Comparison of ENCODE assay signal across 17 cellular contexts in the genomic region with DNA sequence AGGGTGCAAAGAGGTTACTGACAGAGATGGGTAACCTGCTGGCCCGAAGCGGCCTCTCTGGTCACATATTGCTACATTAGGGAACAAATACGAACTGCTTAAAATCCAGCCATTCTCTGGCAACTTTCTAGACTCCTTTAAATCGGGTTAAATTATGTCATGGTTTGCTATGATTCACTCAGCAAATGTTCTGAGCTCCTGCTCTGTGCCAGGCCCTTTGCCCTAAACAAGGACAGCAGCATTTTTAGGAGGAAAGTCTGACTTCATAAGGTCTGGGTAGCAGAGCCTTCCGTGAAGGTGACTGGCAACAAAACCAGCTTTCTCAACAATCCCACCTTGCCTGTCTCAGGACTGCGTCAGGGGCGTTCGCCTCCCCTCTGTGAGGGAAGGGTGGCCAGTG. TPM values are rescaled to one million over a fixed set of nuclear protein-coding genes. Genes with fewer than 3 reads are reported as not detected.
"Had no signal": no experiment of that assay in that cellular context is flagged by ENCODE, and none has a peak within 500 bp of the region (broad histone marks: within the 10 kb centered on the region; RNA-seq: fewer than 3 reads in every experiment).

No MANE protein-coding gene starts in this region.

- H3K4me3 ChIP-seq: colonic mucosa, hepatocyte, lung, smooth muscle cell, tibial nerve had no signal

- H3K4me2 ChIP-seq: hepatocyte, smooth muscle cell had no signal

- DNase-seq: activated CD4-positive, alpha-beta T cell treated with anti-CD3 and anti-CD28 coated beads for 4 hours; activated CD8-positive, alpha-beta memory T cell treated with anti-CD3 and anti-CD28 coated beads, Interleukin-2, amount 50 U/mL, for 48 hours; activated CD8-positive, alpha-beta T cell treated with anti-CD3 and anti-CD28 coated beads, Interleukin-2, amount 10 ng/mL, durations not matched to agents 7 days and 5 days; activated naive CD8-positive, alpha-beta T cell treated with anti-CD3 and anti-CD28 coated beads, Interleukin-2, amount 10 ng/mL, durations not matched to agents 7 days and 5 days; aorta; colonic mucosa; naive thymus-derived CD8-positive, alpha-beta T cell; right cardiac atrium; T-cell; WERI-Rb-1 had no signal

- H3K27me3 ChIP-seq: colonic mucosa, hepatocyte, neutrophil, tibial nerve had no signal

- H3K27ac ChIP-seq: colonic mucosa, hepatocyte, neutrophil, tibial nerve, WERI-Rb-1 had no signal

- H2AFZ ChIP-seq: hepatocyte had no signal

- H3K79me2 ChIP-seq: hepatocyte had no signal

- H3K4me1 ChIP-seq: colonic mucosa, tibial nerve had no signal

- H3K36me3 ChIP-seq: colonic mucosa, neutrophil, tibial nerve, WERI-Rb-1 had no signal

- ATAC-seq: activated CD8-positive, alpha-beta T cell treated with anti-CD3 and anti-CD28 coated beads, Interleukin-2, amount 10 ng/mL, durations not matched to agents 7 days and 5 days; naive thymus-derived CD8-positive, alpha-beta T cell; right cardiac atrium; T-cell had no signal

- H3K9me3 ChIP-seq: colonic mucosa, neutrophil, tibial nerve had no signal

RNA-seq across cellular contexts. Expression of gene ZP4, which starts 15.4 kb away (rescaled TPM):
- total RNA-seq: activated CD8-positive, alpha-beta T cell treated with anti-CD3 and anti-CD28 coated beads, Interleukin-2, amount 10 ng/mL, durations not matched to agents 7 days and 5 days; activated naive CD8-positive, alpha-beta T cell treated with anti-CD3 and anti-CD28 coated beads, Interleukin-2, amount 10 ng/mL, durations not matched to agents 7 days and 5 days; aorta; cardiac septum; colonic mucosa; lung; naive thymus-derived CD8-positive, alpha-beta T cell; posterior vena cava; right cardiac atrium; smooth muscle cell; T-cell; tibial nerve had no signal
- polyA plus RNA-seq: aorta; lung; naive thymus-derived CD8-positive, alpha-beta T cell; right cardiac atrium had no signal
